ENCODE assay signal across 8 cellular contexts in genomic region chr14:25132734-25133422, GRCh38.
A peak's percentile ranks its signal among the peaks of the same experiment; 100 is the strongest.
DNase-seq lines count a peak whose midpoint lies in the region; ATAC-seq and TF ChIP-seq lines count a peak whose summit lies in the region.

No MANE protein-coding gene starts in this region.

- H3K79me2 ChIP-seq in OCI-LY3 (ENCODE audit: low read length) = no peaks in the 10 kb centered on the region
- H3K79me2 ChIP-seq in neural progenitor cell (ENCODE audit: low read depth) = no peaks in the 10 kb centered on the region

- H3K4me3 Mint-ChIP-seq in activated T-cell treated with anti-CD3 and anti-CD28 coated beads, Interleukin-2, amount 50 U/mL, for 24 hours = no peak overlapping the region
- H3K4me3 Mint-ChIP-seq in neural progenitor cell = no peak overlapping the region

- TF ChIP-seq EP300 in tibial nerve (IDR thresholded peaks at IDR 0.05) = no peak

- no peaks in the 10 kb centered on the region for H3K36me3 ChIP-seq in HUES64 (ENCODE audit: insufficient read depth, low read length)
- H3K36me3 ChIP-seq in OCI-LY3 (replicated peaks; ENCODE audit: low read depth, low read length) = no peaks in the 10 kb centered on the region
- H3K36me3 ChIP-seq in neural progenitor cell = no peaks in the 10 kb centered on the region
- H3K36me3 ChIP-seq in tibial nerve = no peaks in the 10 kb centered on the region

- peak overlapping the region; percentile 90 for H3K4me2 ChIP-seq in OCI-LY3 (ENCODE audit: low read length)
- H3K4me2 ChIP-seq in neural progenitor cell = peak overlapping the region; percentile 51

- whole genome bisulfite sequencing in HUES64 = 26% methylated on average over 20 of the region's 20 CpGs
- 20 to 24% methylated on average over 20 of the region's 20 CpGs for WGBS in tibial nerve, 2 donors

- peak; percentile 45 for DNase-seq in Caki2 (ENCODE audit: low read depth)
- peak; percentile 54 for DNase-seq in activated T-cell treated with anti-CD3 and anti-CD28 coated beads, Interleukin-2, amount 50 U/mL, for 24 hours
- peak; percentile 55 to 87 for DNase-seq in foreskin fibroblast
- peak; percentile 84 for DNase-seq in neural progenitor cell (ENCODE audit: low spot score)
- DNase-seq in tibial nerve (ENCODE audit: low spot score in 2 of 2) = peak in 1 of 2 donors; percentile 28

- H2AFZ ChIP-seq in OCI-LY3 (ENCODE audit: low read depth, low read length) (peak overlapping the region; percentile 67), neural progenitor cell (replicated peaks) (peak overlapping the region; percentile 92)

- H3K27ac Mint-ChIP-seq in activated T-cell treated with anti-CD3 and anti-CD28 coated beads, Interleukin-2, amount 50 U/mL, for 24 hours = no peak overlapping the region
- H3K27ac Mint-ChIP-seq in neural progenitor cell = no peak overlapping the region

- H3K27ac ChIP-seq in HUES64 (ENCODE audit: low read depth, low read length) (no peak overlapping the region), OCI-LY3 (ENCODE audit: low read length) (no peak overlapping the region), neural progenitor cell (no peak overlapping the region), tibial nerve (no peak overlapping the region)

- H3K4me1 ChIP-seq in HUES64 (ENCODE audit: insufficient read depth, low read length) (0 out of 2 replicates have a peak, but pooled peaks cover 11% of the 10 kb centered on the region), OCI-LY3 (ENCODE audit: low read length) (peaks cover 21% of the 10 kb centered on the region), neural progenitor cell (no peaks in the 10 kb centered on the region), tibial nerve (peaks cover 0 to 3% (median 0%) of the 10 kb centered on the region in 4 donors)

- H4K20me1 ChIP-seq in OCI-LY3 (ENCODE audit: insufficient read depth, low read length) (no peaks in the 10 kb centered on the region), neural progenitor cell (ENCODE audit: low read depth) (no peaks in the 10 kb centered on the region)

- TF ChIP-seq POLR2A in tibial nerve (IDR thresholded peaks at IDR 0.05) = no peak

- H3K9ac ChIP-seq in HUES64 (ENCODE audit: low read depth, low read length) (peak overlapping the region; percentile 48; the same call in 1 of the 2 replicates), OCI-LY3 (ENCODE audit: low read length) (peak overlapping the region; percentile 24; the same call in 1 of the 2 replicates), neural progenitor cell (no peak overlapping the region)

- TF ChIP-seq CTCF in OCI-LY3 (IDR thresholded peaks at IDR 0.05; ENCODE audit: low read depth, low read length) = peak; percentile 82
- TF ChIP-seq CTCF in foreskin fibroblast (IDR thresholded peaks at IDR 0.05; ENCODE audit: low read depth, low read length) = peak; percentile 80
- TF ChIP-seq CTCF in neural progenitor cell (IDR thresholded peaks at IDR 0.05) = peak; percentile 91
- peak; percentile 74 to 88 (median 76) for TF ChIP-seq CTCF in tibial nerve (IDR thresholded peaks at IDR 0.05)

- H3K4me1 Mint-ChIP-seq in activated T-cell treated with anti-CD3 and anti-CD28 coated beads, Interleukin-2, amount 50 U/mL, for 24 hours (ENCODE audit: low read depth) = peaks cover 4% of the 10 kb centered on the region
- H3K4me1 Mint-ChIP-seq in neural progenitor cell = peaks cover 13% of the 10 kb centered on the region

- H3K9me3 ChIP-seq in HUES64 (ENCODE audit: insufficient read depth, low read depth, low read length) = no peaks in the 10 kb centered on the region
- no peaks in the 10 kb centered on the region for H3K9me3 ChIP-seq in OCI-LY3 (ENCODE audit: insufficient read depth, low read length)
- H3K9me3 ChIP-seq in neural progenitor cell (ENCODE audit: low read depth) = no peaks in the 10 kb centered on the region
- H3K9me3 ChIP-seq in tibial nerve = no peaks in the 10 kb centered on the region

- H3K9me3 Mint-ChIP-seq in activated T-cell treated with anti-CD3 and anti-CD28 coated beads, Interleukin-2, amount 50 U/mL, for 24 hours = no peaks in the 10 kb centered on the region
- H3K9me3 Mint-ChIP-seq in neural progenitor cell = peaks cover under 1% of the 10 kb centered on the region

- in situ Hi-C loops in Caki2 (cut with HindIII; ENCODE audit: low pct_unique_long_range_greater_than_20kb, low sequenced_read_pairs) = no loop called here

- peaks cover 18% of the 10 kb centered on the region for H3K27me3 ChIP-seq in HUES64 (ENCODE audit: insufficient read depth, low read length)
- peaks cover 27% of the 10 kb centered on the region for H3K27me3 ChIP-seq in OCI-LY3 (ENCODE audit: low read depth, low read length)
- peaks cover 9% of the 10 kb centered on the region for H3K27me3 ChIP-seq in neural progenitor cell
- H3K27me3 ChIP-seq in tibial nerve = peaks cover 0 to 13% of the 10 kb centered on the region in 2 donors

- H3F3A ChIP-seq in neural progenitor cell (ENCODE audit: low read depth) = no peaks in the 10 kb centered on the region

- no peaks in the 10 kb centered on the region for H3K36me3 Mint-ChIP-seq in activated T-cell treated with anti-CD3 and anti-CD28 coated beads, Interleukin-2, amount 50 U/mL, for 24 hours (ENCODE audit: low read depth)
- no peaks in the 10 kb centered on the region for H3K36me3 Mint-ChIP-seq in neural progenitor cell

- peak overlapping the region; percentile 34 for H3K4me3 ChIP-seq in HUES64 (ENCODE audit: low read length)
- H3K4me3 ChIP-seq in OCI-LY3 (ENCODE audit: low read length) = peak overlapping the region; percentile 74
- H3K4me3 ChIP-seq in foreskin fibroblast (ENCODE audit: low read depth in 1 of 2, low read length in 2 of 2) = peak overlapping the region in 1 of 2 donors; percentile 21
- no peak overlapping the region for H3K4me3 ChIP-seq in neural progenitor cell
- H3K4me3 ChIP-seq in tibial nerve = no peak overlapping the region

- ATAC-seq in GM21367 (IDR thresholded peaks at IDR 0.05; ENCODE audit: unreplicated experiment) = peak; percentile 75

- H3K27me3 Mint-ChIP-seq in activated T-cell treated with anti-CD3 and anti-CD28 coated beads, Interleukin-2, amount 50 U/mL, for 24 hours = peaks cover 55% of the 10 kb centered on the region
- peaks cover 7% of the 10 kb centered on the region for H3K27me3 Mint-ChIP-seq in neural progenitor cell (ENCODE audit: insufficient read depth, low read depth)

Comparison
In these comparisons a context has a peak if more than half of its experiments do, and no peak if none do; other contexts are left out.
1. H3K4me3 ChIP-seq: peak in HUES64 (single experiment) and OCI-LY3 (single experiment); none in neural progenitor cell (single experiment) and tibial nerve (0 of 4).
2. Peak in every context shown above with its lines, with median percentiles within 50 percentile points of each other: CTCF ChIP-seq.